ENCODE assay signal across 1 cellular context in the genomic region with DNA sequence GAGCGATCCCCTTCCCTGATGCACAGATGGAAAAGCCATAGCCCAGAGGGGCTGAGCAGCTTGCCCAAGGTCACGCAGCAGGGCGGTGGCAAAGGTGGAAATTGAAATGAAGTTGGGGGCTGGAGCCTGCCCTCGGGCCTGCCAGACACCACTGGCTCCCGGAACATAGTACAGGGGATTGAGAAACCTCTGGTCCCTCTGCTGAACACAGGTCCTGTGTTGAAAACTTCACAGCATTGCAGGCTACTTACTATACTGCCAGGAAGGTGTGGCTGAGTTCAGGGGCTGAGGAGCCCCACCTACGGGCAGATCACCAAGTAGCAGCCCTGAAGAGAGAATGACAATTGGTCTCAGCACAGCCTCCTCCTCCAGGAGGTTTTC.
TF ChIP-seq lines count a peak whose summit lies in the region.

No MANE protein-coding gene starts in this region.

TF ChIP-seq in HepG2, 621 proteins besides CTCF, POLR2A, EP300 and RAD21:
- TF ChIP-seq, protein P1, sequence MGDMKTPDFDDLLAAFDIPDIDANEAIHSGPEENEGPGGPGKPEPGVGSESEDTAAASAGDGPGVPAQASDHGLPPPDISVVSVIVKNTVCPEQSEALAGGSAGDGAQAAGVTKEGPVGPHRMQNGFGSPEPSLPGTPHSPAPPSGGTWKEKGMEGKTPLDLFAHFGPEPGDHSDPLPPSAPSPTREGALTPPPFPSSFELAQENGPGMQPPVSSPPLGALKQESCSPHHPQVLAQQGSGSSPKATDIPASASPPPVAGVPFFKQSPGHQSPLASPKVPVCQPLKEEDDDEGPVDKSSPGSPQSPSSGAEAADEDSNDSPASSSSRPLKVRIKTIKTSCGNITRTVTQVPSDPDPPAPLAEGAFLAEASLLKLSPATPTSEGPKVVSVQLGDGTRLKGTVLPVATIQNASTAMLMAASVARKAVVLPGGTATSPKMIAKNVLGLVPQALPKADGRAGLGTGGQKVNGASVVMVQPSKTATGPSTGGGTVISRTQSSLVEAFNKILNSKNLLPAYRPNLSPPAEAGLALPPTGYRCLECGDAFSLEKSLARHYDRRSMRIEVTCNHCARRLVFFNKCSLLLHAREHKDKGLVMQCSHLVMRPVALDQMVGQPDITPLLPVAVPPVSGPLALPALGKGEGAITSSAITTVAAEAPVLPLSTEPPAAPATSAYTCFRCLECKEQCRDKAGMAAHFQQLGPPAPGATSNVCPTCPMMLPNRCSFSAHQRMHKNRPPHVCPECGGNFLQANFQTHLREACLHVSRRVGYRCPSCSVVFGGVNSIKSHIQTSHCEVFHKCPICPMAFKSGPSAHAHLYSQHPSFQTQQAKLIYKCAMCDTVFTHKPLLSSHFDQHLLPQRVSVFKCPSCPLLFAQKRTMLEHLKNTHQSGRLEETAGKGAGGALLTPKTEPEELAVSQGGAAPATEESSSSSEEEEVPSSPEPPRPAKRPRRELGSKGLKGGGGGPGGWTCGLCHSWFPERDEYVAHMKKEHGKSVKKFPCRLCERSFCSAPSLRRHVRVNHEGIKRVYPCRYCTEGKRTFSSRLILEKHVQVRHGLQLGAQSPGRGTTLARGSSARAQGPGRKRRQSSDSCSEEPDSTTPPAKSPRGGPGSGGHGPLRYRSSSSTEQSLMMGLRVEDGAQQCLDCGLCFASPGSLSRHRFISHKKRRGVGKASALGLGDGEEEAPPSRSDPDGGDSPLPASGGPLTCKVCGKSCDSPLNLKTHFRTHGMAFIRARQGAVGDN (CRISPR knock-in tag; IDR thresholded peaks at IDR 0.05), result peak; percentile 16; the same call in 1 of the 2 replicates
- TF ChIP-seq KLF9 (CRISPR knock-in tag; IDR thresholded peaks at IDR 0.05; ENCODE audit: low read depth) (no peak), ZNF891 (CRISPR knock-in tag; IDR thresholded peaks at IDR 0.05) (no peak), ZNF768 (CRISPR knock-in tag; IDR thresholded peaks at IDR 0.05) (peak; percentile 97)
